ENCODE assay signal across 8 cellular contexts in genomic region chr1:231422798-231423309, GRCh38. TPM values are rescaled to one million over a fixed set of nuclear protein-coding genes. Genes with fewer than 3 reads are reported as not detected.
DNase-seq lines count a peak whose midpoint lies in the region; ATAC-seq and TF ChIP-seq lines count a peak whose summit lies in the region.

No MANE protein-coding gene starts in this region.

- peak overlapping the region; percentile 85 for H3K27ac ChIP-seq in temporal lobe (ENCODE audit: low read depth, low read length)

- peaks cover 12% of the 10 kb centered on the region for H3K36me3 Mint-ChIP-seq in T-helper 1 cell treated with Interleukin-12 subunit alpha and Interleukin-12 subunit beta and Interleukin-4 antibody, amounts not matched to agents 30 μg/mL and 1 μg/mL, for 36 hours (ENCODE audit: low read depth)
- peaks cover 19% of the 10 kb centered on the region for H3K36me3 Mint-ChIP-seq in activated naive CD8-positive, alpha-beta T cell treated with anti-CD3 and anti-CD28 coated beads, Interleukin-2, amount 10 ng/mL, durations not matched to agents 7 days and 5 days

- H3K27me3 Mint-ChIP-seq in T-helper 1 cell treated with Interleukin-12 subunit alpha and Interleukin-12 subunit beta and Interleukin-4 antibody, amounts not matched to agents 30 μg/mL and 1 μg/mL, for 36 hours (ENCODE audit: low read depth), result peaks cover 17% of the 10 kb centered on the region
- H3K27me3 Mint-ChIP-seq in activated naive CD8-positive, alpha-beta T cell treated with anti-CD3 and anti-CD28 coated beads, Interleukin-2, amount 10 ng/mL, durations not matched to agents 7 days and 5 days, result peaks cover 10% of the 10 kb centered on the region

- H3K4me3 ChIP-seq in kidney epithelial cell (ENCODE audit: low read depth, low read length), result peak overlapping the region; percentile 91

- TF ChIP-seq CTCF in kidney epithelial cell (IDR thresholded peaks at IDR 0.05; ENCODE audit: insufficient read depth, low read length, poor library complexity, severe bottlenecking), result no peak

- no peaks in the 10 kb centered on the region for H3K27me3 ChIP-seq in kidney epithelial cell (ENCODE audit: control insufficient read depth, insufficient read depth, low read length)

- H3K4me3 Mint-ChIP-seq in T-helper 1 cell treated with Interleukin-12 subunit alpha and Interleukin-12 subunit beta and Interleukin-4 antibody, amounts not matched to agents 30 μg/mL and 1 μg/mL, for 36 hours, result peak overlapping the region; percentile 82
- H3K4me3 Mint-ChIP-seq in activated naive CD8-positive, alpha-beta T cell treated with anti-CD3 and anti-CD28 coated beads, Interleukin-2, amount 10 ng/mL, durations not matched to agents 7 days and 5 days, result peak overlapping the region; percentile 89

- POLR2A ChIA-PET in activated naive CD8-positive, alpha-beta T cell treated with anti-CD3 and anti-CD28 coated beads, Interleukin-2, amount 10 ng/mL, durations not matched to agents 7 days and 5 days (lab: Charles Lee), result no interaction called here

- H3K9me3 Mint-ChIP-seq in T-helper 1 cell treated with Interleukin-12 subunit alpha and Interleukin-12 subunit beta and Interleukin-4 antibody, amounts not matched to agents 30 μg/mL and 1 μg/mL, for 36 hours, result no peaks in the 10 kb centered on the region
- no peaks in the 10 kb centered on the region for H3K9me3 Mint-ChIP-seq in activated naive CD8-positive, alpha-beta T cell treated with anti-CD3 and anti-CD28 coated beads, Interleukin-2, amount 10 ng/mL, durations not matched to agents 7 days and 5 days

- DNase-seq in T-helper 1 cell (no peak), kidney epithelial cell (ENCODE audit: low read depth) (no peak), ureter (ENCODE audit: low spot score) (no peak), AG08396 (ENCODE audit: low spot score) (no peak), NCI-H2196 treated with DMSO at 0.1 percent for 48 hours (lab: John Stamatoyannopoulos, UW; ENCODE audit: unreplicated experiment) (no peak)
- no peak for DNase-seq in activated naive CD8-positive, alpha-beta T cell treated with anti-CD3 and anti-CD28 coated beads, Interleukin-2, amount 10 ng/mL, durations not matched to agents 7 days and 5 days

- H3K4me1 Mint-ChIP-seq in T-helper 1 cell treated with Interleukin-12 subunit alpha and Interleukin-12 subunit beta and Interleukin-4 antibody, amounts not matched to agents 30 μg/mL and 1 μg/mL, for 36 hours (ENCODE audit: low read depth), result peaks cover 31% of the 10 kb centered on the region
- H3K4me1 Mint-ChIP-seq in activated naive CD8-positive, alpha-beta T cell treated with anti-CD3 and anti-CD28 coated beads, Interleukin-2, amount 10 ng/mL, durations not matched to agents 7 days and 5 days, result peaks cover 26% of the 10 kb centered on the region

- no peaks in the 10 kb centered on the region for H3K36me3 ChIP-seq in kidney epithelial cell (ENCODE audit: control insufficient read depth, insufficient read depth, low read length)

- no peak for ATAC-seq in activated naive CD8-positive, alpha-beta T cell treated with anti-CD3 and anti-CD28 coated beads, Interleukin-2, amount 10 ng/mL, durations not matched to agents 7 days and 5 days (ENCODE audit: low read depth)

- peak overlapping the region; percentile 86 for H3K27ac Mint-ChIP-seq in T-helper 1 cell treated with Interleukin-12 subunit alpha and Interleukin-12 subunit beta and Interleukin-4 antibody, amounts not matched to agents 30 μg/mL and 1 μg/mL, for 36 hours
- peak overlapping the region; percentile 90 for H3K27ac Mint-ChIP-seq in activated naive CD8-positive, alpha-beta T cell treated with anti-CD3 and anti-CD28 coated beads, Interleukin-2, amount 10 ng/mL, durations not matched to agents 7 days and 5 days

RNA-seq across cellular contexts. Expression of gene EGLN1, which starts 0.8 kb away (rescaled TPM):
- total RNA-seq in activated naive CD8-positive, alpha-beta T cell treated with anti-CD3 and anti-CD28 coated beads, Interleukin-2, amount 10 ng/mL, durations not matched to agents 7 days and 5 days, result 10 to 100 TPM; 34.9 to 39.8 TPM
- total RNA-seq in kidney epithelial cell (23.6 and 29.2 TPM in 2 replicates), temporal lobe (52.9 TPM), ureter (30.3 TPM)
